ENCODE assay signal across 1 cellular context in genomic region chr15:88274534-88275460, GRCh38.
TF ChIP-seq lines count a peak whose summit lies in the region.

No MANE protein-coding gene starts in this region.

TF ChIP-seq in HCT116, 20 proteins besides CTCF, POLR2A, EP300 and RAD21 (continued from another document):
- TF ChIP-seq, protein P1, sequence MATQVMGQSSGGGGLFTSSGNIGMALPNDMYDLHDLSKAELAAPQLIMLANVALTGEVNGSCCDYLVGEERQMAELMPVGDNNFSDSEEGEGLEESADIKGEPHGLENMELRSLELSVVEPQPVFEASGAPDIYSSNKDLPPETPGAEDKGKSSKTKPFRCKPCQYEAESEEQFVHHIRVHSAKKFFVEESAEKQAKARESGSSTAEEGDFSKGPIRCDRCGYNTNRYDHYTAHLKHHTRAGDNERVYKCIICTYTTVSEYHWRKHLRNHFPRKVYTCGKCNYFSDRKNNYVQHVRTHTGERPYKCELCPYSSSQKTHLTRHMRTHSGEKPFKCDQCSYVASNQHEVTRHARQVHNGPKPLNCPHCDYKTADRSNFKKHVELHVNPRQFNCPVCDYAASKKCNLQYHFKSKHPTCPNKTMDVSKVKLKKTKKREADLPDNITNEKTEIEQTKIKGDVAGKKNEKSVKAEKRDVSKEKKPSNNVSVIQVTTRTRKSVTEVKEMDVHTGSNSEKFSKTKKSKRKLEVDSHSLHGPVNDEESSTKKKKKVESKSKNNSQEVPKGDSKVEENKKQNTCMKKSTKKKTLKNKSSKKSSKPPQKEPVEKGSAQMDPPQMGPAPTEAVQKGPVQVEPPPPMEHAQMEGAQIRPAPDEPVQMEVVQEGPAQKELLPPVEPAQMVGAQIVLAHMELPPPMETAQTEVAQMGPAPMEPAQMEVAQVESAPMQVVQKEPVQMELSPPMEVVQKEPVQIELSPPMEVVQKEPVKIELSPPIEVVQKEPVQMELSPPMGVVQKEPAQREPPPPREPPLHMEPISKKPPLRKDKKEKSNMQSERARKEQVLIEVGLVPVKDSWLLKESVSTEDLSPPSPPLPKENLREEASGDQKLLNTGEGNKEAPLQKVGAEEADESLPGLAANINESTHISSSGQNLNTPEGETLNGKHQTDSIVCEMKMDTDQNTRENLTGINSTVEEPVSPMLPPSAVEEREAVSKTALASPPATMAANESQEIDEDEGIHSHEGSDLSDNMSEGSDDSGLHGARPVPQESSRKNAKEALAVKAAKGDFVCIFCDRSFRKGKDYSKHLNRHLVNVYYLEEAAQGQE (IDR thresholded peaks at IDR 0.05; ENCODE audit: low read depth) = no peak
- no peak for TF ChIP-seq ZNF274 (IDR thresholded peaks at IDR 0.05; ENCODE audit: low read depth, low read length)
- TF ChIP-seq YY1 (IDR thresholded peaks at IDR 0.05; ENCODE audit: extremely low read depth, insufficient replicate concordance, low read depth, low read length) = no peak
- no peak for TF ChIP-seq JUND (IDR thresholded peaks at IDR 0.05)
- no peak for TF ChIP-seq SIN3A (IDR thresholded peaks at IDR 0.05; ENCODE audit: low read depth)
- no peak for TF ChIP-seq EGR1 (IDR thresholded peaks at IDR 0.05; ENCODE audit: low read depth)
- TF ChIP-seq CBX3 (IDR thresholded peaks at IDR 0.05; ENCODE audit: low read depth) = no peak
- no peak for TF ChIP-seq POLR2AphosphoS5 (IDR thresholded peaks at IDR 0.05; ENCODE audit: low read depth, low read length)
- TF ChIP-seq FOSL1 (IDR thresholded peaks at IDR 0.05; ENCODE audit: low read depth) = no peak
